27 cellular contexts compared by ENCODE assay signal in the genomic region with DNA sequence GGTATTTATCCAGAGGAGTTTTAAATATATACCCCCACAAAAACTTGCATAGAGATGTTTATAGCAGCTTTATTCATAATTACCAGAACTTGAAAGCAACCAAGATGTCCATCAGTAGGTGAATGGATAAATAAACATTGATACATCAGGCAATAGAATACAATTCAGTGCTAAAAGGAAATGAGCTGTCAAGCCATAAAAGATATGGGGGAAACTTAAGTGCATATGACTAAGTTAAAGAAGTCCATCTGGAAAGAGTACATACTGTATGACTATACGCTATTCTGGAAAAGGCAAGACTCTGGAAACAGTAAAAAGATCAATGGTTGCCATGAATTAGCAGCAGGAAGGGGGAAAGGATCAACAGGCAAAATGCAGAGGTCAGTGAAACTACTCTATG.
DNase-seq lines count a peak whose midpoint lies in the region; ATAC-seq, FAIRE-seq and TF ChIP-seq lines count a peak whose summit lies in the region.
"Had no signal": no experiment of that assay in that cellular context is flagged by ENCODE, and none has a peak within 500 bp of the region (broad histone marks: within the 10 kb centered on the region; RNA-seq: fewer than 3 reads in every experiment).

No MANE protein-coding gene starts in this region.

- H3K27ac ChIP-seq in astrocyte (ENCODE audit: low read depth, low read length) (no peak overlapping the region), mesenchymal stem cell (ENCODE audit: low read length, poor library complexity, severe bottlenecking) (no peak overlapping the region), SJCRH30 (no peak overlapping the region)
- H3K27ac ChIP-seq: BLaER1 had no signal

- H2AK5ac ChIP-seq in mesenchymal stem cell (ENCODE audit: low read length, severe bottlenecking): no peak overlapping the region

- 83% methylated on average over 1 of the region's 1 CpG for WGBS in mesenchymal stem cell

- H3K36me3 ChIP-seq in astrocyte (ENCODE audit: insufficient read depth, low read length): no peaks in the 10 kb centered on the region
- H3K36me3 ChIP-seq in mesenchymal stem cell (ENCODE audit: control insufficient read depth in 1 of 2, insufficient read depth in 2 of 2, low read depth in 1 of 2, low read length in 2 of 2): no peaks in the 10 kb centered on the region
- no peaks in the 10 kb centered on the region for H3K36me3 ChIP-seq in SJCRH30
- H3K36me3 ChIP-seq: BE2C, BLaER1 had no signal

- H3K4me1 Mint-ChIP-seq in astrocyte (ENCODE audit: low read depth, unreplicated experiment): peaks cover 2% of the 10 kb centered on the region
- H3K4me1 Mint-ChIP-seq: CD14-positive monocyte; CD4-positive, alpha-beta memory T cell; CD8-positive, alpha-beta memory T cell had no signal

- no peak overlapping the region for H2BK5ac ChIP-seq in mesenchymal stem cell (ENCODE audit: low read depth, low read length, poor library complexity, severe bottlenecking)

- no peaks in the 10 kb centered on the region for H4K20me1 ChIP-seq in astrocyte (ENCODE audit: insufficient read depth, low read length)
- H4K20me1 ChIP-seq: BLaER1 had no signal

- H3K27me3 ChIP-seq in astrocyte (ENCODE audit: insufficient read depth, low read length) (no peaks in the 10 kb centered on the region), mesenchymal stem cell (ENCODE audit: control insufficient read depth in 1 of 2, insufficient read depth in 1 of 2, low read length in 2 of 2) (no peaks in the 10 kb centered on the region), SJCRH30 (no peaks in the 10 kb centered on the region)
- H3K27me3 ChIP-seq: BE2C, BLaER1 had no signal

- FAIRE-seq in astrocyte (lab: Jason Lieb, UNC): no peak
- FAIRE-seq: A204.1, GM12878, GM12892, GM18507 had no signal

- H3K18ac ChIP-seq in mesenchymal stem cell (ENCODE audit: low read depth in 1 of 2, low read length in 2 of 2): no peak overlapping the region

- H3K4me2 ChIP-seq in astrocyte (ENCODE audit: low read length): no peak overlapping the region
- no peak overlapping the region for H3K4me2 ChIP-seq in mesenchymal stem cell (ENCODE audit: low read length, poor library complexity, severe bottlenecking)
- H3K4me2 ChIP-seq: BLaER1 had no signal

- in situ Hi-C loops in KBM-7 (cut with MboI; ENCODE audit: low pct_unique_long_range_greater_than_20kb, low sequenced_read_pairs): no loop called here

- H3K4me3 Mint-ChIP-seq in astrocyte (ENCODE audit: unreplicated experiment): no peak overlapping the region
- H3K4me3 Mint-ChIP-seq: CD14-positive monocyte; CD4-positive, alpha-beta memory T cell; CD4-positive, CD25-positive, alpha-beta regulatory T cell; CD8-positive, alpha-beta memory T cell had no signal

- peaks cover 11% of the 10 kb centered on the region for H3K9me3 Mint-ChIP-seq in astrocyte (ENCODE audit: unreplicated experiment)

- no peak overlapping the region for H2BK120ac ChIP-seq in mesenchymal stem cell (ENCODE audit: low read depth, low read length)

- no peaks in the 10 kb centered on the region for H3K9me3 ChIP-seq in astrocyte (ENCODE audit: insufficient read depth, low read depth, low read length)
- H3K9me3 ChIP-seq in mesenchymal stem cell (ENCODE audit: control insufficient read depth, low read length): peaks cover under 1% of the 10 kb centered on the region
- H3K9me3 ChIP-seq in SJCRH30 (replicated peaks): no peaks in the 10 kb centered on the region
- H3K9me3 ChIP-seq: BE2C, BLaER1 had no signal

- H3K79me2 ChIP-seq in astrocyte (ENCODE audit: insufficient read depth, low read length): no peaks in the 10 kb centered on the region

- no peak overlapping the region for H3K4ac ChIP-seq in mesenchymal stem cell (ENCODE audit: low read depth in 1 of 2, low read length in 2 of 2)

- no peak overlapping the region for H3K23ac ChIP-seq in mesenchymal stem cell (ENCODE audit: low read length in 2 of 2)

- no peaks in the 10 kb centered on the region for H3K79me1 ChIP-seq in mesenchymal stem cell (replicated peaks; ENCODE audit: low read length, poor library complexity, severe bottlenecking)

- H3K27ac Mint-ChIP-seq in astrocyte (ENCODE audit: unreplicated experiment): no peak overlapping the region
- H3K27ac Mint-ChIP-seq: CD14-positive monocyte; CD4-positive, alpha-beta memory T cell; CD4-positive, CD25-positive, alpha-beta regulatory T cell; CD8-positive, alpha-beta memory T cell had no signal

- no peak overlapping the region for H3K14ac ChIP-seq in mesenchymal stem cell (ENCODE audit: low read length in 2 of 2)

- TF ChIP-seq CTCF in astrocyte (IDR thresholded peaks at IDR 0.05; ENCODE audit: insufficient read depth, low read depth, low read length): no peak

- peak; percentile 32 for DNase-seq in ELR (ENCODE audit: low read depth)
- peak; percentile 15 for DNase-seq in NCI-H69 (lab: John Stamatoyannopoulos, UW)
- peak; percentile 43 for DNase-seq in astrocyte (ENCODE audit: low read depth)
- DNase-seq in mesenchymal stem cell: peak; percentile 9
- no peak for DNase-seq in SHP77 treated with DMSO at 0.1 percent for 48 hours (lab: John Stamatoyannopoulos, UW)
- no peak for DNase-seq in SJCRH30
- DNase-seq in Right ventricle myocardium inferior (ENCODE audit: missing footprints): no peak
- no peak for DNase-seq in KBM-7
- DNase-seq: 8988T; ACHN; BE2C; C1 segment of cervical spinal cord; CD4-positive, alpha-beta memory T cell; CD4-positive, CD25-positive, alpha-beta regulatory T cell; CD8-positive, alpha-beta memory T cell; COR-L47; DMS153; DMS53; DMS79; DND-41; GDM1 had no signal

- intact Hi-C loops in Right ventricle myocardium inferior (cut with DNase I): no loop called here

- H2AFZ ChIP-seq in astrocyte (ENCODE audit: low read depth, low read length) (no peak overlapping the region), mesenchymal stem cell (ENCODE audit: low read depth, low read length) (no peak overlapping the region)

- H3K4me3 ChIP-seq in astrocyte (ENCODE audit: insufficient read depth, low read depth, low read length) (no peak overlapping the region), mesenchymal stem cell (ENCODE audit: insufficient read depth in 1 of 2, low read depth in 1 of 2, low read length in 2 of 2) (no peak overlapping the region), SJCRH30 (no peak overlapping the region)
- H3K4me3 ChIP-seq: BLaER1, GM12878 had no signal

- no peaks in the 10 kb centered on the region for H3K27me3 Mint-ChIP-seq in astrocyte (ENCODE audit: low read depth, unreplicated experiment)

- no peak overlapping the region for H2BK12ac ChIP-seq in mesenchymal stem cell (ENCODE audit: low read length in 2 of 2)

- H4K8ac ChIP-seq in mesenchymal stem cell (ENCODE audit: low read length): no peak overlapping the region

- H4K91ac ChIP-seq in mesenchymal stem cell (ENCODE audit: low read length): no peak overlapping the region

- H3K4me1 ChIP-seq in astrocyte (ENCODE audit: insufficient read depth, low read length): no peaks in the 10 kb centered on the region
- no peaks in the 10 kb centered on the region for H3K4me1 ChIP-seq in mesenchymal stem cell (ENCODE audit: control insufficient read depth, insufficient read depth, low read depth, low read length)
- no peaks in the 10 kb centered on the region for H3K4me1 ChIP-seq in SJCRH30
- H3K4me1 ChIP-seq: BE2C, BLaER1 had no signal

- H2BK15ac ChIP-seq in mesenchymal stem cell (ENCODE audit: low read depth, poor library complexity, severe bottlenecking): no peak overlapping the region

- H3K36me3 Mint-ChIP-seq in astrocyte (ENCODE audit: low read depth, unreplicated experiment): peaks cover 2% of the 10 kb centered on the region
- H3K36me3 Mint-ChIP-seq: CD14-positive monocyte; CD4-positive, alpha-beta memory T cell; CD4-positive, CD25-positive, alpha-beta regulatory T cell had no signal

- H3K9ac ChIP-seq in astrocyte (ENCODE audit: low read length) (no peak overlapping the region), mesenchymal stem cell (ENCODE audit: low read length) (no peak overlapping the region)
- H3K9ac ChIP-seq: BLaER1 had no signal

- ATAC-seq in Right ventricle myocardium inferior: no peak
- ATAC-seq: GM12878 had no signal

Comparison
In these comparisons a context has a peak if more than half of its experiments do, and no peak if none do; other contexts are left out.
1. DNase-seq: peak in ELR (single experiment), NCI-H69 (single experiment), astrocyte (single experiment) and mesenchymal stem cell (single experiment); none in SHP77 treated with DMSO at 0.1 percent for 48 hours (single experiment), SJCRH30 (0 of 2), Right ventricle myocardium inferior (single experiment) and KBM-7 (single experiment).